11 cellular contexts compared by ENCODE assay signal in the genomic region with DNA sequence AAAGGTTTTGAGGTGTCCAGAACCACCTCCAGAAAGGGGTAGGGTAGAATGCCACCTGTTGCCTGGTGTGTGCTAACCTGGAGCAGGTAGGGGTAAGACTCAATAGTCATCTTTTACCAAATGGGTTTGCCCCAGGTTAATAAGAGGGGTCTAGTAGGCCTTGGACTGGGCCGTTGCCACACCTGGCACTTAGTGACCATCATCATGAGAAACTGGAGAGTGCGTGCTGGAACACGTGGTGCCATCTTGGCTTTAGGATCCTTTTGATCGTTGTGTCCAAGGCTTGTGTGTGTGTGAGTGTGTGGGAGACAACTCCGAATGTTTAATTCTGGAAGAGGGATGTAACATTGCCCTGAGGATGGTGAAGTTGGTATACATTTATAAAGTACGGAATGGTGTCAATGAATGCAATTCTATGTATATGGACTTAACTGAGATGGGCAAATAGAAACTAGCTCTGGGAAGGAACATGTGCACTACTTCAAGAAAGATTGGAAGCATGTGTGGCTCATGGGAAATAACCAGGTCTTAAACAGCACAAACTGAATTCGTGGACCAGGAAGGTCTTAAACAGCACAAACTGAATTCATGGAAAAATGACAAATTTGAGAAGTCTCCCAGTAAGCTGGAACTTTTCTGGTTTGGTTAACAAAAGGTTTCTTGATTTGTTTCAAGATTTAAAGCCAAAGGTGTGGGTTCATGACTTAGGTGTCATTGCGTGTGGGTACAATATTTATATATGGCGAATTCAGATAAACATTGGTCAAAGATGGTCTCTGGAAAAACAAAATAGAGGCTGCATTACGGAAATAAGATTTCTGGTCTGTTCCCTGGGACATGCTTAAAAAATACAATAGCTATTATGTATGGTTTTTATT.
DNase-seq lines count a peak whose midpoint lies in the region; ATAC-seq and TF ChIP-seq lines count a peak whose summit lies in the region.
"Had no signal": no experiment of that assay in that cellular context is flagged by ENCODE, and none has a peak within 500 bp of the region (broad histone marks: within the 10 kb centered on the region; RNA-seq: fewer than 3 reads in every experiment).

No MANE protein-coding gene starts in this region.

- CTCF ChIA-PET in activated naive CD4-positive, alpha-beta T cell treated with anti-CD3 and anti-CD28 coated beads, Interleukin-2, amount 10 ng/mL, durations not matched to agents 7 days and 5 days (lab: Charles Lee) = interaction anchor here (0.5 to 1.0 kb wide), 3 partner anchors 128 to 376 kb away, joined by 3 to 5 read pairs (median 3); no protein-coding TSS in a partner anchor

- ATAC-seq in stimulated activated naive B cell treated with anti-CD40 and anti-IgM and Interleukin-4, amounts not matched to agents 10 μg/mL and 1 μg/mL and 100 μg/mL, for 72 hours (replicated peaks) = no peak

- no peak overlapping the region for H3K4me3 Mint-ChIP-seq in activated naive CD4-positive, alpha-beta T cell treated with anti-CD3 and anti-CD28 coated beads, Interleukin-2, amount 10 ng/mL, durations not matched to agents 7 days and 5 days
- peak overlapping the region; percentile 84 for H3K4me3 Mint-ChIP-seq in activated naive CD8-positive, alpha-beta T cell
- H3K4me3 Mint-ChIP-seq in stimulated activated naive B cell treated with anti-CD40 and anti-IgM and Interleukin-4, amounts not matched to agents 10 μg/mL and 1 μg/mL and 100 μg/mL, for 72 hours = no peak overlapping the region
- H3K4me3 Mint-ChIP-seq: nephron progenitor cell had no signal

- peaks cover 96% of the 10 kb centered on the region for H3K36me3 Mint-ChIP-seq in activated naive CD4-positive, alpha-beta T cell treated with anti-CD3 and anti-CD28 coated beads, Interleukin-2, amount 10 ng/mL, durations not matched to agents 7 days and 5 days
- H3K36me3 Mint-ChIP-seq in activated naive CD8-positive, alpha-beta T cell = peaks cover 28% of the 10 kb centered on the region
- peaks cover 77 to 92% of the 10 kb centered on the region in 2 donors for H3K36me3 Mint-ChIP-seq in stimulated activated naive B cell treated with anti-CD40 and anti-IgM and Interleukin-4, amounts not matched to agents 10 μg/mL and 1 μg/mL and 100 μg/mL, for 72 hours

- no peaks in the 10 kb centered on the region for H3K9me3 Mint-ChIP-seq in activated naive CD4-positive, alpha-beta T cell treated with anti-CD3 and anti-CD28 coated beads, Interleukin-2, amount 10 ng/mL, durations not matched to agents 7 days and 5 days
- no peaks in the 10 kb centered on the region for H3K9me3 Mint-ChIP-seq in activated naive CD8-positive, alpha-beta T cell (ENCODE audit: low read depth)
- no peaks in the 10 kb centered on the region for H3K9me3 Mint-ChIP-seq in stimulated activated naive B cell treated with anti-CD40 and anti-IgM and Interleukin-4, amounts not matched to agents 10 μg/mL and 1 μg/mL and 100 μg/mL, for 72 hours
- H3K9me3 Mint-ChIP-seq: nephron progenitor cell had no signal

- no peak overlapping the region for H3K4me3 ChIP-seq in coronary artery

- H3K27ac ChIP-seq in coronary artery = no peak overlapping the region

- TF ChIP-seq CTCF in coronary artery (IDR thresholded peaks at IDR 0.05) = no peak

- H3K27ac Mint-ChIP-seq in activated naive CD4-positive, alpha-beta T cell treated with anti-CD3 and anti-CD28 coated beads, Interleukin-2, amount 10 ng/mL, durations not matched to agents 7 days and 5 days = peak overlapping the region; percentile 62
- H3K27ac Mint-ChIP-seq in activated naive CD8-positive, alpha-beta T cell = peak overlapping the region; percentile 86
- H3K27ac Mint-ChIP-seq in stimulated activated naive B cell treated with anti-CD40 and anti-IgM and Interleukin-4, amounts not matched to agents 10 μg/mL and 1 μg/mL and 100 μg/mL, for 72 hours = peak overlapping the region; percentile 53

- peaks cover 89% of the 10 kb centered on the region for H3K4me1 Mint-ChIP-seq in activated naive CD4-positive, alpha-beta T cell treated with anti-CD3 and anti-CD28 coated beads, Interleukin-2, amount 10 ng/mL, durations not matched to agents 7 days and 5 days
- peaks cover 91% of the 10 kb centered on the region for H3K4me1 Mint-ChIP-seq in activated naive CD8-positive, alpha-beta T cell (ENCODE audit: low read depth)
- peaks cover 48 to 85% of the 10 kb centered on the region in 2 donors for H3K4me1 Mint-ChIP-seq in stimulated activated naive B cell treated with anti-CD40 and anti-IgM and Interleukin-4, amounts not matched to agents 10 μg/mL and 1 μg/mL and 100 μg/mL, for 72 hours

- H3K27me3 Mint-ChIP-seq in activated naive CD4-positive, alpha-beta T cell treated with anti-CD3 and anti-CD28 coated beads, Interleukin-2, amount 10 ng/mL, durations not matched to agents 7 days and 5 days = no peaks in the 10 kb centered on the region
- H3K27me3 Mint-ChIP-seq in activated naive CD8-positive, alpha-beta T cell = no peaks in the 10 kb centered on the region
- no peaks in the 10 kb centered on the region for H3K27me3 Mint-ChIP-seq in stimulated activated naive B cell treated with anti-CD40 and anti-IgM and Interleukin-4, amounts not matched to agents 10 μg/mL and 1 μg/mL and 100 μg/mL, for 72 hours

- no peak for DNase-seq in activated naive CD4-positive, alpha-beta T cell treated with anti-CD3 and anti-CD28 coated beads, Interleukin-2, amount 10 ng/mL, durations not matched to agents 7 days and 5 days
- DNase-seq in activated naive CD4-positive, alpha-beta T cell (lab: John Stamatoyannopoulos, UW) = no peak
- DNase-seq in stimulated activated naive B cell treated with anti-CD40 and anti-IgM and Interleukin-4, amounts not matched to agents 10 μg/mL and 1 μg/mL and 100 μg/mL, for 72 hours = no peak
- DNase-seq in coronary artery (ENCODE audit: low spot score) = no peak
- DNase-seq in stimulated activated CD8-positive, alpha-beta memory T cell treated with anti-CD3 and anti-CD28 coated beads, Interleukin-4, amount 100 ng/mL, for 48 hours = no peak
- DNase-seq: foreskin fibroblast, NCI-H2029 treated with DMSO at 0.1 percent for 48 hours, NCI-H82, nephron progenitor cell, SHP77 treated with DMSO at 0.1 percent for 48 hours had no signal
